Comparison of ENCODE assay signal across 8 cellular contexts in the genomic region with DNA sequence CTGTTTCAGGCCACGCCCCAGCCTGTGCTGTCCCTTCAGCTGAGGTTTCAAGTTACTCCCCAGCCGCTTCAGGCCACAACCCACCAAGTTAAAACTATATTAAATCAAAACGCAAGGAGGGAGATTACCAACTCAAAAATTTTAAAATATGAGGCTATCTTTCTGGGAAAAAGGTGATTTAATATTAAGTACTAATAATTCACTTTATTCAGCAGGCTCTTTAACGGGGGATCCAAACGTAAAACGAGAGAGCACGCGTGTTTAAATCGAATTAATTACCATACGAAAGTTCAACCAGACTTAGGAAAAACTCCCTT. TPM values are rescaled to one million over a fixed set of nuclear protein-coding genes. Genes with fewer than 3 reads are reported as not detected.
DNase-seq lines count a peak whose midpoint lies in the region; ATAC-seq and TF ChIP-seq lines count a peak whose summit lies in the region.

No MANE protein-coding gene starts in this region.

- in situ Hi-C loops in ACHN (cut with HindIII; ENCODE audit: low pct_ligation_motif_present, low pct_unique_long_range_greater_than_20kb, low sequenced_read_pairs): no loop called here

- TF ChIP-seq POLR2A in adrenal gland (IDR thresholded peaks at IDR 0.05): no peak

- no peaks in the 10 kb centered on the region for H3K27me3 ChIP-seq in adrenal gland
- H3K27me3 ChIP-seq in iPS-15b (ENCODE audit: control insufficient read depth, insufficient read depth, low read length): peaks cover 4% of the 10 kb centered on the region

- peak overlapping the region in 4 of 5 donors; percentile 9 to 72 (median 59) for H3K27ac ChIP-seq in adrenal gland

- H3K9me3 Mint-ChIP-seq in stimulated activated naive B cell treated with anti-CD40 and anti-IgM and Interleukin-4, amounts not matched to agents 10 μg/mL and 1 μg/mL and 100 μg/mL, for 72 hours: no peaks in the 10 kb centered on the region

- peaks cover 30 to 44% of the 10 kb centered on the region in 2 donors for H3K27me3 Mint-ChIP-seq in stimulated activated naive B cell treated with anti-CD40 and anti-IgM and Interleukin-4, amounts not matched to agents 10 μg/mL and 1 μg/mL and 100 μg/mL, for 72 hours

- peak in 2 of 6 experiments; percentile 5 to 49 for TF ChIP-seq CTCF in adrenal gland (IDR thresholded peaks at IDR 0.05)

- DNase-seq in ACHN: peak; percentile 75
- peak; percentile 57 for DNase-seq in GM19238 (ENCODE audit: insufficient read length, low spot score)
- DNase-seq in adrenal gland: peak; percentile 70 to 85 (median 84)
- no peak for DNase-seq in stimulated activated naive B cell treated with anti-CD40 and anti-IgM and Interleukin-4, amounts not matched to agents 10 μg/mL and 1 μg/mL and 100 μg/mL, for 72 hours
- DNase-seq in activated gamma-delta T cell treated with Interleukin-2 at 50 U/mL for 16 hours: no peak
- no peak for DNase-seq in UCSD-AML1 (lab: John Stamatoyannopoulos, UW; ENCODE audit: unreplicated experiment)

- no peak overlapping the region for H3K27ac Mint-ChIP-seq in stimulated activated naive B cell treated with anti-CD40 and anti-IgM and Interleukin-4, amounts not matched to agents 10 μg/mL and 1 μg/mL and 100 μg/mL, for 72 hours

- H3K36me3 ChIP-seq in adrenal gland (replicated peaks in 1 of 2): no peaks in the 10 kb centered on the region
- H3K36me3 ChIP-seq in iPS-15b (ENCODE audit: control insufficient read depth, insufficient read depth, low read length): no peaks in the 10 kb centered on the region

- H3K4me1 Mint-ChIP-seq in stimulated activated naive B cell treated with anti-CD40 and anti-IgM and Interleukin-4, amounts not matched to agents 10 μg/mL and 1 μg/mL and 100 μg/mL, for 72 hours: peaks cover 6 to 7% of the 10 kb centered on the region in 2 donors

- H3K9me3 ChIP-seq in adrenal gland (replicated peaks in 1 of 3) (no peaks in the 10 kb centered on the region), iPS-15b (ENCODE audit: control insufficient read depth, insufficient read depth, low read length) (no peaks in the 10 kb centered on the region)

- H3K4me3 Mint-ChIP-seq in stimulated activated naive B cell treated with anti-CD40 and anti-IgM and Interleukin-4, amounts not matched to agents 10 μg/mL and 1 μg/mL and 100 μg/mL, for 72 hours: peak overlapping the region; percentile 6 to 39

- intact Hi-C loops in adrenal gland (cut with DNase I): no loop called here

- no peak overlapping the region for H3K9ac ChIP-seq in iPS-15b (ENCODE audit: low read depth, low read length)

- WGBS in adrenal gland, 4 donors: 14 to 18% (median 16%) methylated on average over 10 of the region's 10 CpGs

- H3K4me1 ChIP-seq in adrenal gland (replicated peaks in 1 of 2) (peaks cover 0 to 10% of the 10 kb centered on the region in 2 donors), iPS-15b (ENCODE audit: control insufficient read depth, insufficient read depth, low read length) (peaks cover 15% of the 10 kb centered on the region)

- ATAC-seq in HG03108 (IDR thresholded peaks at IDR 0.05; ENCODE audit: unreplicated experiment): peak; percentile 80
- ATAC-seq in stimulated activated naive B cell treated with anti-CD40 and anti-IgM and Interleukin-4, amounts not matched to agents 10 μg/mL and 1 μg/mL and 100 μg/mL, for 72 hours (replicated peaks): peak; percentile 76 to 85

- no peaks in the 10 kb centered on the region for H3K36me3 Mint-ChIP-seq in stimulated activated naive B cell treated with anti-CD40 and anti-IgM and Interleukin-4, amounts not matched to agents 10 μg/mL and 1 μg/mL and 100 μg/mL, for 72 hours

- H3K4me3 ChIP-seq in adrenal gland (peak overlapping the region in 2 of 4 donors; percentile 41 to 56), iPS-15b (ENCODE audit: low read depth, low read length) (peak overlapping the region; percentile 62)

RNA-seq across cellular contexts. Expression of a gene that starts 1.2 kb away (rescaled TPM):
- total RNA-seq in adrenal gland: under 1 TPM in 5 of 8 donors, not detected in 3; 0.19 to 0.55 (median 0.28) TPM
- polyA plus RNA-seq in adrenal gland: under 1 TPM in 1 of 3 donors, not detected in 2; 0.03 TPM

RNA-seq across cellular contexts. Expression of a gene that starts 20.3 kb away (rescaled TPM):
- total RNA-seq in adrenal gland: 10 to 100 TPM in 2 of 8 donors, 1 to 10 TPM in 5, not detected in 1; 1.3 to 26.8 (median 7.9) TPM
- 1 to 10 TPM; 1.7 to 2.9 (median 2.5) TPM for polyA plus RNA-seq in adrenal gland

Comparison
In these comparisons a context has a peak if more than half of its experiments do, and no peak if none do; other contexts are left out.
1. DNase-seq: peak in ACHN (single experiment), GM19238 (single experiment) and adrenal gland (7 of 7); none in stimulated activated naive B cell treated with anti-CD40 and anti-IgM and Interleukin-4, amounts not matched to agents 10 μg/mL and 1 μg/mL and 100 μg/mL, for 72 hours (single experiment), activated gamma-delta T cell treated with Interleukin-2 at 50 U/mL for 16 hours (single experiment) and UCSD-AML1 (single experiment).